In genomic region chr2:73624036-73624435, GRCh38 we compare ENCODE assay signal across 10 cellular contexts. TPM values are rescaled to one million over a fixed set of nuclear protein-coding genes. Genes with fewer than 3 reads are reported as not detected.
DNase-seq lines count a peak whose midpoint lies in the region; ATAC-seq and TF ChIP-seq lines count a peak whose summit lies in the region.
"Not testable (repeated sequence)": the region's sequence is repeated elsewhere in the genome, so short reads cannot be mapped to it uniquely, and the experiment has no call there.
"Had no signal": no experiment of that assay in that cellular context is flagged by ENCODE, and none has a peak within 500 bp of the region (broad histone marks: within the 10 kb centered on the region; RNA-seq: fewer than 3 reads in every experiment).

No MANE protein-coding gene starts in this region.

- intact Hi-C loops in mammary epithelial cell (cut with micrococcal nuclease), result not testable (repeated sequence)

- H3K9ac ChIP-seq in mammary epithelial cell (ENCODE audit: insufficient read depth, low read length), result not testable (repeated sequence)

- H3K27ac Mint-ChIP-seq in activated T-helper 17 cell treated with anti-CD3 and anti-CD28 coated beads, Interleukin-2, amount 50 U/mL, for 72 hours; stimulated activated effector memory CD8-positive, alpha-beta T cell treated with anti-CD3 and anti-CD28 coated beads, Interleukin-12 subunit alpha, Interleukin-12 subunit beta, amount 100 ng/mL, for 72 hours: not testable (repeated sequence)

- H3K79me2 ChIP-seq in mammary epithelial cell (ENCODE audit: insufficient read depth, low read length), result not testable (repeated sequence)

- POLR2A ChIA-PET in HEK293 (lab: Yijun Ruan, JAX), result not testable (repeated sequence)

- in situ Hi-C loops in mammary epithelial cell (cut with MboI; ENCODE audit: low sequenced_read_pairs in 2 of 2), result not testable (repeated sequence)

- H3K4me3 Mint-ChIP-seq in activated T-helper 17 cell treated with anti-CD3 and anti-CD28 coated beads, Interleukin-2, amount 50 U/mL, for 72 hours; stimulated activated effector memory CD8-positive, alpha-beta T cell treated with anti-CD3 and anti-CD28 coated beads, Interleukin-12 subunit alpha, Interleukin-12 subunit beta, amount 100 ng/mL, for 72 hours: not testable (repeated sequence)

- peak; percentile 65 for ATAC-seq in activated T-helper 17 cell treated with anti-CD3 and anti-CD28 coated beads, Interleukin-2, amount 50 U/mL, for 72 hours (replicated peaks)
- peak; percentile 61 for ATAC-seq in stimulated activated effector memory CD8-positive, alpha-beta T cell treated with anti-CD3 and anti-CD28 coated beads, Interleukin-12 subunit alpha, Interleukin-12 subunit beta, amount 100 ng/mL, for 72 hours

- H3K27ac ChIP-seq in HEK293 (ENCODE audit: extremely low read depth, low read depth, low read length); mammary epithelial cell (ENCODE audit: insufficient read depth, low read depth, low read length): not testable (repeated sequence)

- not testable (repeated sequence) for TF ChIP-seq CTCF in HEK293 (tag by site-specific recombination; IDR thresholded peaks at IDR 0.05); mammary epithelial cell (conservative IDR thresholded peaks at IDR 0.05 in 1 of 2, IDR thresholded peaks at IDR 0.05 in 1 of 2; ENCODE audit: extremely low read depth in 1 of 2, insufficient read depth in 1 of 2, low read depth in 1 of 2, low read length in 2 of 2)

- BruUV-seq in mammary epithelial cell (replicated peaks; lab: Mats Ljungman, UMichigan), result not testable (repeated sequence)

- H3K36me3 ChIP-seq in HEK293 (ENCODE audit: control insufficient read depth in 2 of 2, insufficient read depth in 1 of 2, low read length in 2 of 2); mammary epithelial cell (ENCODE audit: insufficient read depth, low read length): not testable (repeated sequence)

- CTCF ChIA-PET in HEK293 (lab: Yijun Ruan, JAX); mammary epithelial cell (lab: Charles Lee; ENCODE audit: low non-redundant PET): not testable (repeated sequence)

- not testable (repeated sequence) for H3K4me1 ChIP-seq in HEK293 (ENCODE audit: control insufficient read depth, insufficient read depth, low read length); mammary epithelial cell (ENCODE audit: insufficient read depth, low read length)

- not testable (repeated sequence) for H3K4me1 Mint-ChIP-seq in activated T-helper 17 cell treated with anti-CD3 and anti-CD28 coated beads, Interleukin-2, amount 50 U/mL, for 72 hours; stimulated activated effector memory CD8-positive, alpha-beta T cell treated with anti-CD3 and anti-CD28 coated beads, Interleukin-12 subunit alpha, Interleukin-12 subunit beta, amount 100 ng/mL, for 72 hours

- not testable (repeated sequence) for H3K36me3 Mint-ChIP-seq in activated T-helper 17 cell treated with anti-CD3 and anti-CD28 coated beads, Interleukin-2, amount 50 U/mL, for 72 hours (ENCODE audit: low read depth); stimulated activated effector memory CD8-positive, alpha-beta T cell treated with anti-CD3 and anti-CD28 coated beads, Interleukin-12 subunit alpha, Interleukin-12 subunit beta, amount 100 ng/mL, for 72 hours

- not testable (repeated sequence) for H3K4me2 ChIP-seq in mammary epithelial cell (ENCODE audit: insufficient read depth, low read depth, low read length)

- DNase-seq in ELR (ENCODE audit: low read depth) (peak; percentile 19), HT1080 (ENCODE audit: low read depth) (peak; percentile 25), mammary epithelial cell (peak; percentile 18), iris pigment epithelial cell (ENCODE audit: low read depth) (peak; percentile 10)
- DNase-seq in stimulated activated effector memory CD8-positive, alpha-beta T cell treated with anti-CD3 and anti-CD28 coated beads, Interleukin-12 subunit alpha, Interleukin-12 subunit beta, amount 100 ng/mL, for 72 hours (ENCODE audit: low spot score in 2 of 2), result not testable (repeated sequence)

- H3K4me3 ChIP-seq in HEK293 (ENCODE audit: low read depth, low read length); mammary epithelial cell (replicated peaks in 1 of 3; ENCODE audit: insufficient read depth in 1 of 3, low read depth in 2 of 3, low read length in 3 of 3): not testable (repeated sequence)

- not testable (repeated sequence) for H3K27me3 Mint-ChIP-seq in activated T-helper 17 cell treated with anti-CD3 and anti-CD28 coated beads, Interleukin-2, amount 50 U/mL, for 72 hours

- H3K27me3 ChIP-seq in mammary epithelial cell (ENCODE audit: insufficient read depth, low read length), result not testable (repeated sequence)

- H2AFZ ChIP-seq in mammary epithelial cell (ENCODE audit: low read depth, low read length), result not testable (repeated sequence)

- not testable (repeated sequence) for H3K9me3 Mint-ChIP-seq in activated T-helper 17 cell treated with anti-CD3 and anti-CD28 coated beads, Interleukin-2, amount 50 U/mL, for 72 hours; stimulated activated effector memory CD8-positive, alpha-beta T cell treated with anti-CD3 and anti-CD28 coated beads, Interleukin-12 subunit alpha, Interleukin-12 subunit beta, amount 100 ng/mL, for 72 hours

- not testable (repeated sequence) for H4K20me1 ChIP-seq in mammary epithelial cell (ENCODE audit: insufficient read depth, low read length)

- not testable (repeated sequence) for H3K9me3 ChIP-seq in HEK293 (ENCODE audit: control insufficient read depth, insufficient read depth, low read depth, low read length); mammary epithelial cell (replicated peaks; ENCODE audit: insufficient read depth, low read length)

- dilution Hi-C loops in mammary epithelial cell (cut with HindIII; ENCODE audit: low sequenced_read_pairs), result not testable (repeated sequence)

TF ChIP-seq in HEK293, 187 proteins besides CTCF, POLR2A, EP300 and RAD21:
- peak; percentile 68; the same call in 1 of the 2 replicates for TF ChIP-seq SCRT2 (tag by site-specific recombination; IDR thresholded peaks at IDR 0.05)

RNA-seq across cellular contexts. Expression of gene NAT8, which starts 18.2 kb away (rescaled TPM):
- total RNA-seq in HT1080 (2014; rRNA removed; shearing (Covaris generic)), result not detected in 2 replicates
- not detected in 2 replicates for polyA plus RNA-seq in HT1080 (2015; cell fraction: cytosol; rRNA removed)
- not detected in 2 replicates for polyA plus RNA-seq in HT1080 (2015; cell fraction: nucleus; rRNA removed)
- not detected for total RNA-seq in activated T-helper 17 cell treated with anti-CD3 and anti-CD28 coated beads, Interleukin-2, amount 50 U/mL, for 72 hours
- total RNA-seq in mammary epithelial cell, result not detected
- polyA plus RNA-seq in mammary epithelial cell, result not detected
- polyA minus RNA-seq in mammary epithelial cell, result not detected
- total RNA-seq: A172; CD4-positive, CD25-positive, alpha-beta regulatory T cell; H1 had no signal
- polyA plus RNA-seq: CD4-positive, CD25-positive, alpha-beta regulatory T cell; H1 had no signal
